Comparison of ENCODE assay signal across 14 cellular contexts in the genomic region with DNA sequence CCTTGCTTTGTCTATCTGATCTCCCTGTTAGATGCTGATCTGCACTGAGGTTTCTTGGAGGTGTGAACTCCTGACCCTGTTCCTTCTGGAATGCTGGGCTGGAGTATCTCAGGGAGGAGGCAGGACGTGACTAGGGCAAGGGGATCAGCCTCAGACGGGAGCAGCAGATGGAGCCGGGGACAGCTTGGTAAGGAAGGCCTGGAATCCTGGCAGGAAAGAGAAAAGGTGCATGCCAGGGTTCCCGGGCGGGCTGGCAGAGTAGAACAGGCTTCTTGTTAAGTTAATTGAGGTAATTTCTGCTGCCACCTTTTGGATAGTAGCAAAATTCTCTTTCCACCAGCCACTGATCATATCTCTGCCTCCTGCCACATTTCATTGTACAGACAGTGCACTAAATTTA.
DNase-seq lines count a peak whose midpoint lies in the region; ATAC-seq and TF ChIP-seq lines count a peak whose summit lies in the region.
"Had no signal": no experiment of that assay in that cellular context is flagged by ENCODE, and none has a peak within 500 bp of the region (broad histone marks: within the 10 kb centered on the region; RNA-seq: fewer than 3 reads in every experiment).

No MANE protein-coding gene starts in this region.

- H3K27ac ChIP-seq in mammary epithelial cell (ENCODE audit: insufficient read depth, low read depth, low read length) (no peak overlapping the region), foreskin keratinocyte (no peak overlapping the region), sigmoid colon (no peak overlapping the region), thyroid gland (no peak overlapping the region)
- H3K27ac ChIP-seq: transverse colon had no signal

- TF ChIP-seq POLR2A in sigmoid colon (IDR thresholded peaks at IDR 0.05) = no peak
- TF ChIP-seq POLR2A in thyroid gland (IDR thresholded peaks at IDR 0.05) = no peak

- ATAC-seq in foreskin keratinocyte = no peak
- ATAC-seq in HG03175 (IDR thresholded peaks at IDR 0.05; ENCODE audit: unreplicated experiment) = no peak

- peak in 1 of 2 donors; percentile 28 for TF ChIP-seq CTCF in mammary epithelial cell (conservative IDR thresholded peaks at IDR 0.05 in 1 of 2, IDR thresholded peaks at IDR 0.05 in 1 of 2; ENCODE audit: extremely low read depth in 1 of 2, insufficient read depth in 1 of 2, low read depth in 1 of 2, low read length in 2 of 2)
- peak; percentile 44 for TF ChIP-seq CTCF in foreskin keratinocyte (conservative IDR thresholded peaks at IDR 0.05)
- TF ChIP-seq CTCF in sigmoid colon (IDR thresholded peaks at IDR 0.05) = peak in 1 of 4 experiments; percentile 15
- TF ChIP-seq CTCF in thyroid gland (IDR thresholded peaks at IDR 0.05) = no peak

- H2AFZ ChIP-seq in mammary epithelial cell (ENCODE audit: low read depth, low read length) = no peak overlapping the region

- intact Hi-C loops in mammary epithelial cell (cut with micrococcal nuclease) = loop anchor here (2.0 to 10.0 kb wide), 2 partner anchors 181 to 1139 kb away; a partner anchor contains a TSS
- intact Hi-C loops in sigmoid colon (cut with DNase I) = loop anchor here (5.0 kb wide), 1 partner anchor 182 kb away; a partner anchor contains a TSS
- intact Hi-C loops in thyroid gland (cut with DNase I) = no loop called here

- no TSS peak for BruUV-seq in mammary epithelial cell (replicated peaks; lab: Mats Ljungman, UMichigan)

- H3K4me2 ChIP-seq in mammary epithelial cell (ENCODE audit: insufficient read depth, low read depth, low read length) = no peak overlapping the region

- in situ Hi-C loops in T47D (cut with HindIII; ENCODE audit: low pct_unique_long_range_greater_than_20kb, low sequenced_read_pairs) (no loop called here), mammary epithelial cell (cut with MboI; ENCODE audit: low sequenced_read_pairs in 2 of 2) (no loop called here)

- TF ChIP-seq EP300 in sigmoid colon (IDR thresholded peaks at IDR 0.05) = no peak

- H3K4me3 ChIP-seq in mammary epithelial cell (replicated peaks in 1 of 3; ENCODE audit: insufficient read depth in 1 of 3, low read depth in 2 of 3, low read length in 3 of 3) (no peak overlapping the region), sigmoid colon (no peak overlapping the region), thyroid gland (replicated peaks in 1 of 3) (no peak overlapping the region)
- H3K4me3 ChIP-seq: transverse colon had no signal

- H3K9me3 ChIP-seq in mammary epithelial cell (replicated peaks; ENCODE audit: insufficient read depth, low read length) = no peaks in the 10 kb centered on the region
- no peaks in the 10 kb centered on the region for H3K9me3 ChIP-seq in sigmoid colon
- no peaks in the 10 kb centered on the region for H3K9me3 ChIP-seq in thyroid gland
- H3K9me3 ChIP-seq: transverse colon had no signal

- H3K36me3 ChIP-seq in mammary epithelial cell (ENCODE audit: insufficient read depth, low read length) (no peaks in the 10 kb centered on the region), sigmoid colon (no peaks in the 10 kb centered on the region), thyroid gland (no peaks in the 10 kb centered on the region)
- H3K36me3 ChIP-seq: transverse colon had no signal

- CTCF ChIA-PET in mammary epithelial cell (lab: Charles Lee; ENCODE audit: low non-redundant PET) = interaction anchor here (0.6 kb wide), 1 partner anchor 147 kb away, joined by 5 read pairs; no protein-coding TSS in a partner anchor

- H3K79me2 ChIP-seq in mammary epithelial cell (ENCODE audit: insufficient read depth, low read length) = no peaks in the 10 kb centered on the region

- no peaks in the 10 kb centered on the region for H4K20me1 ChIP-seq in mammary epithelial cell (ENCODE audit: insufficient read depth, low read length)

- H3K9ac ChIP-seq in mammary epithelial cell (ENCODE audit: insufficient read depth, low read length) = no peak overlapping the region

- DNase-seq in T47D (ENCODE audit: low read depth in 1 of 2, low spot score in 1 of 2) = peak; percentile 39 to 66
- DNase-seq in mammary epithelial cell = no peak
- peak; percentile 28 for DNase-seq in NCI-H82 treated with DMSO at 0.1 percent for 48 hours (lab: John Stamatoyannopoulos, UW; ENCODE audit: unreplicated experiment)
- DNase-seq in foreskin keratinocyte = no peak
- DNase-seq in sigmoid colon = peak; percentile 69
- no peak for DNase-seq in HCEC 1CT
- DNase-seq in thyroid gland = no peak
- DNase-seq: activated CD4-positive, CD25-positive, alpha-beta regulatory T cell treated with anti-CD3 and anti-CD28 coated beads, Interleukin-2, amount 50 U/mL, for 72 hours; DMS153; IMR-90; NCI-H1436; NK-92 treated with Interleukin-12 subunit alpha and Interleukin-12 subunit beta, amount 100 ng/mL, for 24 hours; transverse colon had no signal

- H3K4me1 ChIP-seq in mammary epithelial cell (ENCODE audit: insufficient read depth, low read length) = no peaks in the 10 kb centered on the region
- H3K4me1 ChIP-seq in foreskin keratinocyte = no peaks in the 10 kb centered on the region
- peaks cover 0 to 9% (median 3%) of the 10 kb centered on the region in 4 donors for H3K4me1 ChIP-seq in sigmoid colon
- H3K4me1 ChIP-seq in thyroid gland = no peaks in the 10 kb centered on the region
- H3K4me1 ChIP-seq: transverse colon had no signal

- H3K27me3 ChIP-seq in mammary epithelial cell (ENCODE audit: insufficient read depth, low read length) (no peaks in the 10 kb centered on the region), foreskin keratinocyte (no peaks in the 10 kb centered on the region), sigmoid colon (no peaks in the 10 kb centered on the region), thyroid gland (no peaks in the 10 kb centered on the region)
- H3K27me3 ChIP-seq: transverse colon had no signal

- dilution Hi-C loops in mammary epithelial cell (cut with HindIII; ENCODE audit: low sequenced_read_pairs) = no loop called here

- 13% methylated on average over 5 of the region's 5 CpGs for WGBS in mammary epithelial cell (ENCODE audit: low coverage, missing lambda C conversion rate)
- 64 to 68% methylated on average over 5 of the region's 5 CpGs for WGBS in sigmoid colon, 2 donors
- WGBS in thyroid gland, 2 donors = 72 to 76% methylated on average over 5 of the region's 5 CpGs

Comparison
In these comparisons a context has a peak if more than half of its experiments do, and no peak if none do; other contexts are left out.
1. DNase-seq: peak in T47D (2 of 2), NCI-H82 treated with DMSO at 0.1 percent for 48 hours (single experiment) and sigmoid colon (single experiment); none in mammary epithelial cell (single experiment), foreskin keratinocyte (0 of 2), HCEC 1CT (single experiment) and thyroid gland (0 of 2).